ENCODE assay signal across 7 cellular contexts in genomic region chr7:82432743-82433142, GRCh38. TPM values are rescaled to one million over a fixed set of nuclear protein-coding genes. Genes with fewer than 3 reads are reported as not detected.
"Had no signal": no experiment of that assay in that cellular context is flagged by ENCODE, and none has a peak within 500 bp of the region (broad histone marks: within the 10 kb centered on the region; RNA-seq: fewer than 3 reads in every experiment).

No MANE protein-coding gene starts in this region.

RNA-seq across cellular contexts. Expression of gene CACNA2D1, which starts 10.8 kb away (rescaled TPM):
- total RNA-seq: activated naive CD4-positive, alpha-beta T cell treated with anti-CD3 and anti-CD28 coated beads for 36 hours; activated naive CD4-positive, alpha-beta T cell treated with anti-CD3 and anti-CD28 coated beads, Interleukin-2, amount 50 U/mL, for 72 hours; activated naive CD8-positive, alpha-beta T cell treated with anti-CD3 and anti-CD28 coated beads for 36 hours; activated naive CD8-positive, alpha-beta T cell treated with anti-CD3 and anti-CD28 coated beads, Interleukin-2, amount 10 ng/mL, durations not matched to agents 7 days and 5 days; activated T-helper 1 cell treated with anti-CD3 and anti-CD28 coated beads, Interleukin-12 subunit alpha, Interleukin-12 subunit beta, Interleukin-2, Interleukin-4 antibody, amounts not matched to agents 30 ng/mL and 10 ng/mL and 1 ng/mL, durations not matched to agents 14 hours and 24 hours and 36 hours; activated T-helper 17 cell treated with anti-CD3 and anti-CD28 coated beads, Interleukin-2, amount 50 U/mL, for 72 hours; activated T-helper 2 cell treated with anti-CD3 and anti-CD28 coated beads, Interferon-gamma antibody, Interleukin-2, Interleukin-4, amounts not matched to agents 10 μg/mL and 5 μg/mL and 100 μg/mL, durations not matched to agents 14 hours and 24 hours and 36 hours had no signal
